2 cellular contexts compared by ENCODE assay signal in genomic region chr11:116778556-116778955, GRCh38.
TF ChIP-seq lines count a peak whose summit lies in the region.

No MANE protein-coding gene starts in this region.

TF ChIP-seq in IMR-90, 13 proteins besides CTCF, POLR2A, EP300 and RAD21:
- TF ChIP-seq RFX5 (IDR thresholded peaks at IDR 0.05; ENCODE audit: low read depth, low read length), result no peak
- TF ChIP-seq FOS (IDR thresholded peaks at IDR 0.05; ENCODE audit: low read depth, low read length), result no peak
- TF ChIP-seq CEBPB (IDR thresholded peaks at IDR 0.05; ENCODE audit: low read depth, low read length), result no peak
- TF ChIP-seq CHD1 (IDR thresholded peaks at IDR 0.05; ENCODE audit: low read depth, low read length), result no peak
- no peak for TF ChIP-seq BHLHE40 (IDR thresholded peaks at IDR 0.05; ENCODE audit: low read depth, low read length)
- no peak for TF ChIP-seq RCOR1 (IDR thresholded peaks at IDR 0.05; ENCODE audit: insufficient replicate concordance, low read length)

TF ChIP-seq in K562, 482 proteins besides CTCF, POLR2A, EP300 and RAD21:
- TF ChIP-seq ELF2 (CRISPR knock-in tag; IDR thresholded peaks at IDR 0.05), result no peak
- TF ChIP-seq ZNF311 (CRISPR knock-in tag; IDR thresholded peaks at IDR 0.05), result no peak
- TF ChIP-seq POLR2G (IDR thresholded peaks at IDR 0.05; ENCODE audit: low read depth, low read length), result no peak
- no peak for TF ChIP-seq ZNF668 (CRISPR knock-in tag; IDR thresholded peaks at IDR 0.05)
- no peak for TF ChIP-seq ZNF830 (CRISPR knock-in tag; IDR thresholded peaks at IDR 0.05)
- TF ChIP-seq GTF3C2 (IDR thresholded peaks at IDR 0.05; ENCODE audit: borderline replicate concordance, extremely low read depth, insufficient read length), result no peak
- TF ChIP-seq JUNB (CRISPR knock-in tag; conservative IDR thresholded peaks at IDR 0.05), result no peak
- TF ChIP-seq RFX5 (IDR thresholded peaks at IDR 0.05; ENCODE audit: low read depth, low read length), result no peak
- no peak for TF ChIP-seq CREM (IDR thresholded peaks at IDR 0.05; ENCODE audit: low read depth)
